8 cellular contexts compared by ENCODE assay signal in the genomic region with DNA sequence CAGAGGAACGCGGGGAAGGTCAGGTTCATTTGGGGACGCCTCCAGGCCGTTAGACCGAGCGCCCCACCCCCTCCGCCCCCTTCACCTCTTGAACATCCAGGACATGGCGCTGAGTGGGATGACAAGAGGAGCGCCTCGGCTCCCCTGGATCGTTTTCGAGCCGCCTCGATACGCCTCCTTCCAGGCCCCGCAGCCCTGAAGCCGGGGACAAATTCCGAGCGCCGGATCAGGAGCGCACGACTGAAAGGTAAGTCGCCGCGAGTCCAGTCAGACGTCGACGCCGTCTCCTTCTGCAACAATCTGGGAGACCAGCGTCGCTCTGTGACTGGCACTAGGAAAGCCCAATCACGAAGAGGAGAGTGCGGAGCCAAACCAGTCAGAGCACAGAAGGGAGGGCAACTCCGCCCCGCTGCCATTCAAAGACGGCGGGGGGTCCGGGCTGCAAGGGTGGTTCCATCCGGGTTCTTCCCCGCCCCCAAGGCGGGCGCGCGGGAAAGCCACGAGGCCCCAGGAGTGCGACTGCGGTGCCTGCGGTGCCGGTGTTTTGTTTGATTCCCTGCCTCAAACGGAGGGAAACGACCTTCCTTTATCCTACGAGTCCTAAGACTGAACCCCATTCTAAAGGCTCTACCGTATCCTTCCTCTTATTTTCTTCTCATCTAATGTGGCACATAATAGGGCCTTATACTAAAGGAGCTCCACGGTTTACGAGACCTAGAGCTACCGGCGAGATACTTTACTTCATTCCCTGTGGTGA. TPM values are rescaled to one million over a fixed set of nuclear protein-coding genes. Genes with fewer than 3 reads are reported as not detected.
DNase-seq lines count a peak whose midpoint lies in the region; TF ChIP-seq lines count a peak whose summit lies in the region.

A gene with protein sequence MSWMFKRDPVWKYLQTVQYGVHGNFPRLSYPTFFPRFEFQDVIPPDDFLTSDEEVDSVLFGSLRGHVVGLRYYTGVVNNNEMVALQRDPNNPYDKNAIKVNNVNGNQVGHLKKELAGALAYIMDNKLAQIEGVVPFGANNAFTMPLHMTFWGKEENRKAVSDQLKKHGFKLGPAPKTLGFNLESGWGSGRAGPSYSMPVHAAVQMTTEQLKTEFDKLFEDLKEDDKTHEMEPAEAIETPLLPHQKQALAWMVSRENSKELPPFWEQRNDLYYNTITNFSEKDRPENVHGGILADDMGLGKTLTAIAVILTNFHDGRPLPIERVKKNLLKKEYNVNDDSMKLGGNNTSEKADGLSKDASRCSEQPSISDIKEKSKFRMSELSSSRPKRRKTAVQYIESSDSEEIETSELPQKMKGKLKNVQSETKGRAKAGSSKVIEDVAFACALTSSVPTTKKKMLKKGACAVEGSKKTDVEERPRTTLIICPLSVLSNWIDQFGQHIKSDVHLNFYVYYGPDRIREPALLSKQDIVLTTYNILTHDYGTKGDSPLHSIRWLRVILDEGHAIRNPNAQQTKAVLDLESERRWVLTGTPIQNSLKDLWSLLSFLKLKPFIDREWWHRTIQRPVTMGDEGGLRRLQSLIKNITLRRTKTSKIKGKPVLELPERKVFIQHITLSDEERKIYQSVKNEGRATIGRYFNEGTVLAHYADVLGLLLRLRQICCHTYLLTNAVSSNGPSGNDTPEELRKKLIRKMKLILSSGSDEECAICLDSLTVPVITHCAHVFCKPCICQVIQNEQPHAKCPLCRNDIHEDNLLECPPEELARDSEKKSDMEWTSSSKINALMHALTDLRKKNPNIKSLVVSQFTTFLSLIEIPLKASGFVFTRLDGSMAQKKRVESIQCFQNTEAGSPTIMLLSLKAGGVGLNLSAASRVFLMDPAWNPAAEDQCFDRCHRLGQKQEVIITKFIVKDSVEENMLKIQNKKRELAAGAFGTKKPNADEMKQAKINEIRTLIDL (minus strand): TSS at position 302 of the 757 bp plus-strand sequence. CDS start 197 bp downstream, at position 105.

- H3F3A ChIP-seq in Loucy (ENCODE audit: low read depth) (no peaks in the 10 kb centered on the region), neural cell (ENCODE audit: insufficient read depth, low read length, poor library complexity, severe bottlenecking) (no peaks in the 10 kb centered on the region)

- H2AFZ ChIP-seq in Loucy (ENCODE audit: low read length), result peak within 1 kb of the TSS; percentile 90
- peak within 1 kb of the TSS; percentile 89 for H2AFZ ChIP-seq in neural cell (ENCODE audit: low read depth, low read length)

- peak; percentile 54 for TF ChIP-seq EP300 in neural cell (conservative IDR thresholded peaks at IDR 0.05; ENCODE audit: poor library complexity, severe bottlenecking)
- TF ChIP-seq EP300 in stomach (IDR thresholded peaks at IDR 0.05), result no peak

- no peaks in the 10 kb centered on the region for H3K9me2 ChIP-seq in Loucy (replicated peaks; ENCODE audit: low read depth, low read length)
- no peaks in the 10 kb centered on the region for H3K9me2 ChIP-seq in neural cell (ENCODE audit: insufficient read depth, low read length)

- peak within 1 kb of the TSS; percentile 88 for H3K4me2 ChIP-seq in Loucy (ENCODE audit: low read depth, low read length, poor library complexity, severe bottlenecking)
- H3K4me2 ChIP-seq in neural cell (ENCODE audit: low read length), result peak within 1 kb of the TSS; percentile 65

- H3K4me3 ChIP-seq in Loucy (ENCODE audit: low read length, poor library complexity, severe bottlenecking) (peak within 1 kb of the TSS; percentile 96), fibroblast of villous mesenchyme (ENCODE audit: low read depth, low read length) (peak within 1 kb of the TSS; percentile 76), neural cell (ENCODE audit: low read length) (peak within 1 kb of the TSS; percentile 81), stomach (peak within 1 kb of the TSS; percentile 72 to 91 (median 85))

- DNase-seq in EH (ENCODE audit: low read depth) (peak; percentile 98), H4 (ENCODE audit: low spot score) (peak; percentile 98), SHP77 treated with DMSO at 0.1 percent for 48 hours (lab: John Stamatoyannopoulos, UW) (peak; percentile 98), activated gamma-delta T cell (lab: John Stamatoyannopoulos, UW) (peak; percentile 74), fibroblast of villous mesenchyme (ENCODE audit: low read depth) (peak; percentile 97), stomach (peak; percentile 94)

- no peaks in the 10 kb centered on the region for H3K27me3 ChIP-seq in Loucy (ENCODE audit: insufficient read depth, low read length, poor library complexity, severe bottlenecking)
- H3K27me3 ChIP-seq in neural cell (ENCODE audit: insufficient read depth, low read depth, low read length), result no peaks in the 10 kb centered on the region
- H3K27me3 ChIP-seq in stomach, result no peaks in the 10 kb centered on the region

- no peaks in the 10 kb centered on the region for H3K9me3 ChIP-seq in Loucy (ENCODE audit: insufficient read depth, low read depth, low read length)
- H3K9me3 ChIP-seq in neural cell (ENCODE audit: low read length), result peaks cover 5% of the 10 kb centered on the region
- no peaks in the 10 kb centered on the region for H3K9me3 ChIP-seq in stomach

- H3K4me1 ChIP-seq in Loucy (ENCODE audit: insufficient read depth, low read length, poor library complexity, severe bottlenecking) (peaks cover 44% of the 10 kb centered on the region), stomach (peaks cover 5 to 32% (median 23%) of the 10 kb centered on the region in 4 donors)

- no peak for TF ChIP-seq POLR2A in stomach (IDR thresholded peaks at IDR 0.05)

- H3K36me3 ChIP-seq in Loucy (ENCODE audit: insufficient read depth, low read length), result no peaks in the 10 kb centered on the region
- H3K36me3 ChIP-seq in neural cell (ENCODE audit: insufficient read depth, low read length), result peaks cover 5% of the 10 kb centered on the region
- peaks cover 0 to 9% (median 2%) of the 10 kb centered on the region in 4 donors for H3K36me3 ChIP-seq in stomach

- peaks cover 48% of the 10 kb centered on the region for H4K20me1 ChIP-seq in Loucy (ENCODE audit: insufficient read depth, low read length, poor library complexity, severe bottlenecking)
- H4K20me1 ChIP-seq in neural cell (ENCODE audit: insufficient read depth), result no peaks in the 10 kb centered on the region

- no peak for TF ChIP-seq CTCF in Loucy (conservative IDR thresholded peaks at IDR 0.05; ENCODE audit: low read length)
- TF ChIP-seq CTCF in fibroblast of villous mesenchyme (IDR thresholded peaks at IDR 0.05; ENCODE audit: insufficient read depth, low read depth, low read length), result no peak
- no peak for TF ChIP-seq CTCF in neural cell (IDR thresholded peaks at IDR 0.05; ENCODE audit: poor library complexity, severe bottlenecking)
- no peak for TF ChIP-seq CTCF in stomach (IDR thresholded peaks at IDR 0.05)

- H3K27ac ChIP-seq in neural cell (ENCODE audit: low read length) (peak within 1 kb of the TSS; percentile 96), stomach (peak within 1 kb of the TSS; percentile 24 to 85 (median 75))

- peak within 1 kb of the TSS; percentile 86 for H3K9ac ChIP-seq in Loucy (ENCODE audit: low read depth, low read length, poor library complexity, severe bottlenecking)
- H3K9ac ChIP-seq in neural cell (ENCODE audit: low read length), result peak within 1 kb of the TSS; percentile 90

- intact Hi-C loops in stomach (cut with DNase I; ENCODE audit: low total_unique reads), result no loop called here

- WGBS in stomach, 5 donors, result 8 to 11% (median 9%) methylated on average over 49 to 57 of the region's 57 CpGs

- no peak for TF ChIP-seq RAD21 in neural cell (conservative IDR thresholded peaks at IDR 0.05)

- H3K79me2 ChIP-seq in Loucy (ENCODE audit: insufficient read depth, low read length) (peaks cover 52% of the 10 kb centered on the region), neural cell (replicated peaks; ENCODE audit: insufficient read depth, low read length) (peaks cover 38% of the 10 kb centered on the region)

TF ChIP-seq in neural cell, 6 proteins besides CTCF, POLR2A, EP300 and RAD21:
- TF ChIP-seq EZH2 (IDR thresholded peaks at IDR 0.05; ENCODE audit: borderline replicate concordance, insufficient read depth, low read length, poor library complexity, severe bottlenecking) (no peak), SMC3 (conservative IDR thresholded peaks at IDR 0.05; ENCODE audit: poor library complexity) (no peak), TAF1 (IDR thresholded peaks at IDR 0.05; ENCODE audit: low read depth) (peak; percentile 78), POLR2AphosphoS5 (IDR thresholded peaks at IDR 0.05) (peak; percentile 98), MXI1 (conservative IDR thresholded peaks at IDR 0.05; ENCODE audit: poor library complexity, severe bottlenecking) (no peak)
- TF ChIP-seq, protein P1, sequence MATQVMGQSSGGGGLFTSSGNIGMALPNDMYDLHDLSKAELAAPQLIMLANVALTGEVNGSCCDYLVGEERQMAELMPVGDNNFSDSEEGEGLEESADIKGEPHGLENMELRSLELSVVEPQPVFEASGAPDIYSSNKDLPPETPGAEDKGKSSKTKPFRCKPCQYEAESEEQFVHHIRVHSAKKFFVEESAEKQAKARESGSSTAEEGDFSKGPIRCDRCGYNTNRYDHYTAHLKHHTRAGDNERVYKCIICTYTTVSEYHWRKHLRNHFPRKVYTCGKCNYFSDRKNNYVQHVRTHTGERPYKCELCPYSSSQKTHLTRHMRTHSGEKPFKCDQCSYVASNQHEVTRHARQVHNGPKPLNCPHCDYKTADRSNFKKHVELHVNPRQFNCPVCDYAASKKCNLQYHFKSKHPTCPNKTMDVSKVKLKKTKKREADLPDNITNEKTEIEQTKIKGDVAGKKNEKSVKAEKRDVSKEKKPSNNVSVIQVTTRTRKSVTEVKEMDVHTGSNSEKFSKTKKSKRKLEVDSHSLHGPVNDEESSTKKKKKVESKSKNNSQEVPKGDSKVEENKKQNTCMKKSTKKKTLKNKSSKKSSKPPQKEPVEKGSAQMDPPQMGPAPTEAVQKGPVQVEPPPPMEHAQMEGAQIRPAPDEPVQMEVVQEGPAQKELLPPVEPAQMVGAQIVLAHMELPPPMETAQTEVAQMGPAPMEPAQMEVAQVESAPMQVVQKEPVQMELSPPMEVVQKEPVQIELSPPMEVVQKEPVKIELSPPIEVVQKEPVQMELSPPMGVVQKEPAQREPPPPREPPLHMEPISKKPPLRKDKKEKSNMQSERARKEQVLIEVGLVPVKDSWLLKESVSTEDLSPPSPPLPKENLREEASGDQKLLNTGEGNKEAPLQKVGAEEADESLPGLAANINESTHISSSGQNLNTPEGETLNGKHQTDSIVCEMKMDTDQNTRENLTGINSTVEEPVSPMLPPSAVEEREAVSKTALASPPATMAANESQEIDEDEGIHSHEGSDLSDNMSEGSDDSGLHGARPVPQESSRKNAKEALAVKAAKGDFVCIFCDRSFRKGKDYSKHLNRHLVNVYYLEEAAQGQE (IDR thresholded peaks at IDR 0.05; ENCODE audit: borderline replicate concordance), result peak; percentile 58

RNA-seq across cellular contexts. Expression of the gene that starts here (rescaled TPM):
- 54.8 and 63.4 TPM in 2 replicates for total RNA-seq in H4 (2014; rRNA removed; shearing (Covaris generic))
- 35.8 and 56.6 TPM in 2 replicates for total RNA-seq in fibroblast of villous mesenchyme
- 108 and 164 TPM in 2 replicates for polyA plus RNA-seq in neural cell
- 174 and 192 TPM in 2 replicates for polyA minus RNA-seq in neural cell
- 10 to 100 TPM in 4 of 5 donors, 1 to 10 TPM in 1; 9.8 to 61.6 (median 45.5) TPM for total RNA-seq in stomach
- polyA plus RNA-seq in stomach, result 1 to 10 TPM; 3.4 to 4.4 (median 4.2) TPM

Comparison
In these comparisons a context has a peak if more than half of its experiments do, and no peak if none do; other contexts are left out.
1. Peak in every context shown above with its lines: DNase-seq, H3K4me3 ChIP-seq and H3K27ac ChIP-seq.
2. RNA of the gene that starts here (polyA plus RNA-seq): 108 to 164 TPM in neural cell; 3.4 to 4.4 TPM in stomach; every median in the first group is over 10 times any median in the second.